In the genomic region with DNA sequence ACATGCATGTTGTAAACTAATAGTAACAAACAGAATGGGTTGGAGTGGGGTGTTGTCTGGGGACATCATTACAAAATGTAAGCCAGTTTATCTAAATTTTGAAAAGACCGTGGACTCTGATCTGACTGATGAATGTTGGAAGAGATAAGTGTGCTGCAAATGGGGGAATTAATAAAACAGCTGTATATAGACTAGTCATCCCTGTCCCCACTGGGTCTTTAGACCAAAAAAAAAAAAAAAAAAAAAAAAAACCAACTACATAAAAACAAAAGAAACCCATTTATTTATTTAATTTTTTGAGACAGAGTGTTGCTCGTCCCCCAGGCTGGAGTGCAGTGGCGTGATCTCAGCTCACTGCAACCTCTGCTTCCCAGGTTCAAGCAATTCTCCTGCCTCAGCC, we compare ENCODE assay signal across 20 cellular contexts. TPM values are rescaled to one million over a fixed set of nuclear protein-coding genes. Genes with fewer than 3 reads are reported as not detected.
DNase-seq lines count a peak whose midpoint lies in the region; ATAC-seq lines count a peak whose summit lies in the region.
"Had no signal": no experiment of that assay in that cellular context is flagged by ENCODE, and none has a peak within 500 bp of the region (broad histone marks: within the 10 kb centered on the region; RNA-seq: fewer than 3 reads in every experiment).

No MANE protein-coding gene starts in this region.

- peaks cover 29% of the 10 kb centered on the region for H3K4me1 Mint-ChIP-seq in activated CD4-positive, alpha-beta T cell treated with anti-CD3 and anti-CD28 coated beads for 36 hours
- H3K4me1 Mint-ChIP-seq in CD4-positive, alpha-beta memory T cell = peaks cover 30 to 47% (median 38%) of the 10 kb centered on the region in 4 donors
- H3K4me1 Mint-ChIP-seq in activated CD4-positive, alpha-beta memory T cell treated with anti-CD3 and anti-CD28 coated beads, Interleukin-2, amount 10 ng/mL, durations not matched to agents 7 days and 5 days = peaks cover 41% of the 10 kb centered on the region

- H3K4me1 ChIP-seq in CD4-positive, alpha-beta memory T cell (ENCODE audit: insufficient read depth, low read length) = peaks cover 26% of the 10 kb centered on the region
- H3K4me1 ChIP-seq: Peyer's patch had no signal

- no peak for DNase-seq in activated CD4-positive, alpha-beta T cell treated with anti-CD3 and anti-CD28 coated beads for 36 hours
- no peak for DNase-seq in activated CD4-positive, alpha-beta T cell treated with anti-CD3 and anti-CD28 coated beads for 48 hours
- no peak for DNase-seq in CD4-positive, alpha-beta memory T cell
- DNase-seq in activated CD4-positive, alpha-beta memory T cell treated with anti-CD3 and anti-CD28 coated beads, Interleukin-2, amount 10 ng/mL, durations not matched to agents 7 days and 5 days = no peak
- DNase-seq in left lobe of liver (ENCODE audit: low spot score) = no peak
- no peak for DNase-seq in cerebellar nuclear complex (lab: John Stamatoyannopoulos, UW)
- no peak for DNase-seq in mesenteric fat pad (ENCODE audit: low spot score)
- DNase-seq: C1 segment of cervical spinal cord, COR-L47, DMS153, EL, H7, MG63, NCI-H1105, NCI-H187 treated with DMSO at 0.1 percent for 48 hours, NCI-H2171 treated with DMSO at 0.1 percent for 48 hours, NCI-H774, Peyer's patch had no signal

- H3K27me3 ChIP-seq in CD4-positive, alpha-beta memory T cell (ENCODE audit: insufficient read depth, low read length) = no peaks in the 10 kb centered on the region
- H3K27me3 ChIP-seq: MG63, Peyer's patch had no signal

- ATAC-seq in activated CD4-positive, alpha-beta T cell treated with anti-CD3 and anti-CD28 coated beads for 36 hours = no peak
- peak; percentile 47 for ATAC-seq in left lobe of liver
- no peak for ATAC-seq in HG02610 (IDR thresholded peaks at IDR 0.05; ENCODE audit: unreplicated experiment)
- ATAC-seq: HepG2 had no signal

- H3K27ac ChIP-seq in CD4-positive, alpha-beta memory T cell (ENCODE audit: low read depth, low read length) = no peak overlapping the region
- H3K27ac ChIP-seq: Peyer's patch had no signal

- H3K27me3 Mint-ChIP-seq in activated CD4-positive, alpha-beta T cell treated with anti-CD3 and anti-CD28 coated beads for 36 hours = no peaks in the 10 kb centered on the region
- H3K27me3 Mint-ChIP-seq in CD4-positive, alpha-beta memory T cell = no peaks in the 10 kb centered on the region
- no peaks in the 10 kb centered on the region for H3K27me3 Mint-ChIP-seq in activated CD4-positive, alpha-beta memory T cell treated with anti-CD3 and anti-CD28 coated beads, Interleukin-2, amount 10 ng/mL, durations not matched to agents 7 days and 5 days

- H3K9me3 ChIP-seq in CD4-positive, alpha-beta memory T cell (ENCODE audit: control insufficient read depth in 1 of 2, low read length in 2 of 2) = no peaks in the 10 kb centered on the region
- H3K9me3 ChIP-seq: MG63, Peyer's patch had no signal

- H3K4me3 ChIP-seq in CD4-positive, alpha-beta memory T cell (ENCODE audit: low read length in 2 of 2) = no peak overlapping the region
- H3K4me3 ChIP-seq: MG63, Peyer's patch had no signal

- intact Hi-C loops in activated CD4-positive, alpha-beta T cell treated with anti-CD3 and anti-CD28 coated beads for 36 hours (cut with DNase I, micrococcal nuclease) = no loop called here
- intact Hi-C loops in CD4-positive, alpha-beta memory T cell (cut with micrococcal nuclease) = no loop called here

- no peak overlapping the region for H3K4me3 Mint-ChIP-seq in activated CD4-positive, alpha-beta T cell treated with anti-CD3 and anti-CD28 coated beads for 36 hours
- no peak overlapping the region for H3K4me3 Mint-ChIP-seq in CD4-positive, alpha-beta memory T cell
- no peak overlapping the region for H3K4me3 Mint-ChIP-seq in activated CD4-positive, alpha-beta memory T cell treated with anti-CD3 and anti-CD28 coated beads, Interleukin-2, amount 10 ng/mL, durations not matched to agents 7 days and 5 days

- POLR2A ChIA-PET in activated CD4-positive, alpha-beta T cell treated with anti-CD3 and anti-CD28 coated beads for 36 hours (lab: Charles Lee) = no interaction called here
- POLR2A ChIA-PET in CD4-positive, alpha-beta memory T cell (lab: Charles Lee; ENCODE audit: partially characterized antibody) = no interaction called here
- POLR2A ChIA-PET in activated CD4-positive, alpha-beta memory T cell treated with anti-CD3 and anti-CD28 coated beads, Interleukin-2, amount 10 ng/mL, durations not matched to agents 7 days and 5 days (lab: Charles Lee) = interaction anchor here (1.3 kb wide), 1 partner anchor 19 kb away, joined by 3 read pairs; no protein-coding TSS in a partner anchor

- H3K36me3 Mint-ChIP-seq in activated CD4-positive, alpha-beta T cell treated with anti-CD3 and anti-CD28 coated beads for 36 hours (ENCODE audit: low read depth) = peaks cover 37% of the 10 kb centered on the region
- H3K36me3 Mint-ChIP-seq in CD4-positive, alpha-beta memory T cell = peaks cover 28 to 37% of the 10 kb centered on the region in 2 donors
- peaks cover 57% of the 10 kb centered on the region for H3K36me3 Mint-ChIP-seq in activated CD4-positive, alpha-beta memory T cell treated with anti-CD3 and anti-CD28 coated beads, Interleukin-2, amount 10 ng/mL, durations not matched to agents 7 days and 5 days (ENCODE audit: low read depth)

- peak overlapping the region; percentile 29 for H3K27ac Mint-ChIP-seq in activated CD4-positive, alpha-beta T cell treated with anti-CD3 and anti-CD28 coated beads for 36 hours
- peak overlapping the region in 5 of 7 donors; percentile 10 to 79 (median 19) for H3K27ac Mint-ChIP-seq in CD4-positive, alpha-beta memory T cell
- peak overlapping the region; percentile 8 for H3K27ac Mint-ChIP-seq in activated CD4-positive, alpha-beta memory T cell treated with anti-CD3 and anti-CD28 coated beads, Interleukin-2, amount 10 ng/mL, durations not matched to agents 7 days and 5 days

- CTCF ChIA-PET in activated CD4-positive, alpha-beta T cell treated with anti-CD3 and anti-CD28 coated beads for 36 hours (lab: Charles Lee) = interaction anchor here (0.6 to 0.9 kb wide), 2 partner anchors 9 to 384 kb away, joined by 3 read pairs; no protein-coding TSS in a partner anchor
- CTCF ChIA-PET in CD4-positive, alpha-beta memory T cell (lab: Charles Lee; ENCODE audit: partially characterized antibody) = interaction anchor here (1.1 to 1.2 kb wide), 2 partner anchors 12 to 13 kb away, joined by 4 to 5 read pairs; no protein-coding TSS in a partner anchor
- CTCF ChIA-PET in activated CD4-positive, alpha-beta memory T cell treated with anti-CD3 and anti-CD28 coated beads, Interleukin-2, amount 10 ng/mL, durations not matched to agents 7 days and 5 days (lab: Charles Lee) = interaction anchor here (0.6 to 1.6 kb wide), 3 partner anchors 13 to 503 kb away, joined by 3 to 4 read pairs (median 4); no protein-coding TSS in a partner anchor

- H3K36me3 ChIP-seq in CD4-positive, alpha-beta memory T cell (ENCODE audit: insufficient read depth, low read length) = peaks cover 11% of the 10 kb centered on the region

- H3K9me3 Mint-ChIP-seq in activated CD4-positive, alpha-beta T cell treated with anti-CD3 and anti-CD28 coated beads for 36 hours (ENCODE audit: low read depth) = no peaks in the 10 kb centered on the region
- peaks cover 0 to 1% (median 0%) of the 10 kb centered on the region in 8 donors for H3K9me3 Mint-ChIP-seq in CD4-positive, alpha-beta memory T cell
- peaks cover 3% of the 10 kb centered on the region for H3K9me3 Mint-ChIP-seq in activated CD4-positive, alpha-beta memory T cell treated with anti-CD3 and anti-CD28 coated beads, Interleukin-2, amount 10 ng/mL, durations not matched to agents 7 days and 5 days

RNA-seq across cellular contexts. Expression of a gene that starts 20.0 kb away (rescaled TPM):
- 100 to 1,000 TPM; 105 to 112 TPM for total RNA-seq in activated CD4-positive, alpha-beta T cell treated with anti-CD3 and anti-CD28 coated beads for 36 hours
- total RNA-seq in CD4-positive, alpha-beta memory T cell = 100 to 1,000 TPM; 141 to 149 TPM
- polyA plus RNA-seq in CD4-positive, alpha-beta memory T cell = 100 to 1,000 TPM; 109 to 153 TPM
- 100 to 1,000 TPM; 100 TPM for total RNA-seq in activated CD4-positive, alpha-beta memory T cell treated with anti-CD3 and anti-CD28 coated beads, Interleukin-2, amount 10 ng/mL, durations not matched to agents 7 days and 5 days
- total RNA-seq in left lobe of liver = 41.0 TPM
- total RNA-seq in mesenteric fat pad = 92.3 TPM

RNA-seq across cellular contexts. Expression of a gene that starts 40.0 kb away (rescaled TPM):
- total RNA-seq in activated CD4-positive, alpha-beta T cell treated with anti-CD3 and anti-CD28 coated beads for 36 hours = 10 to 100 TPM; 15.8 to 18.5 TPM
- total RNA-seq in CD4-positive, alpha-beta memory T cell = 10 to 100 TPM; 12.7 to 19.2 TPM
- polyA plus RNA-seq in CD4-positive, alpha-beta memory T cell = 10 to 100 TPM; 21.9 to 67.6 TPM
- total RNA-seq in activated CD4-positive, alpha-beta memory T cell treated with anti-CD3 and anti-CD28 coated beads, Interleukin-2, amount 10 ng/mL, durations not matched to agents 7 days and 5 days = 10 to 100 TPM; 25.6 to 29.5 TPM
- total RNA-seq in left lobe of liver (84.1 TPM), mesenteric fat pad (46.1 TPM)

RNA-seq across cellular contexts. Expression of a gene that starts 51.4 kb away (rescaled TPM):
- total RNA-seq in activated CD4-positive, alpha-beta T cell treated with anti-CD3 and anti-CD28 coated beads for 36 hours = 10 to 100 TPM; 25.7 to 30.4 TPM
- 10 to 100 TPM; 79.3 to 87.3 TPM for total RNA-seq in CD4-positive, alpha-beta memory T cell
- polyA plus RNA-seq in CD4-positive, alpha-beta memory T cell = 10 to 100 TPM; 29.7 to 32.8 TPM
- 10 to 100 TPM; 48.4 to 49.9 TPM for total RNA-seq in activated CD4-positive, alpha-beta memory T cell treated with anti-CD3 and anti-CD28 coated beads, Interleukin-2, amount 10 ng/mL, durations not matched to agents 7 days and 5 days
- total RNA-seq in left lobe of liver (13.7 TPM), mesenteric fat pad (16.2 TPM)
- total RNA-seq: HepG2 had no signal
